Comparison of ENCODE assay signal across 18 cellular contexts in the genomic region with DNA sequence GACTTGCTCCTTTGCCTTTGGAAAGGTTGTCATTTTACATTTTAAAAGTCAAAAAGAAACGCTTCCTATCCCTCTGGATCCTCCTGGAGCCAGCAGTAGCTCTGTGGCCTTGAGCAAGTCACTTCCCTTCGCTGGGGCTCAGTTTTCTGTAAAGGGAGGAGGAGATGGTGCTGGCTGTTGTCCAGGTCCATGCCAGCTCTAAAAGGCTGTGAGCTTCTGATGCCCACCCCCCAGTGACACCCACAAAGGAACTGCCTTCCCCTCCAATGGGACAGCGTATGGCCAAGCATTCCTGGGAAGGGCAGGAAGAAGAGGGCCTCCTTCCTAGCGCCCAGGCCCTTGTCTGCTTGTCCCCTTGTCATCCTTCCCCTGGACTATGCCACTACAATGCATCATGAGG.
"Had no signal": no experiment of that assay in that cellular context is flagged by ENCODE, and none has a peak within 500 bp of the region (broad histone marks: within the 10 kb centered on the region; RNA-seq: fewer than 3 reads in every experiment).

No MANE protein-coding gene starts in this region.

- H3K9me3 ChIP-seq: SJSA1 had no signal

- H3K4me1 ChIP-seq: SJSA1 had no signal

- H3K27me3 ChIP-seq: SJSA1 had no signal

- H3K4me3 ChIP-seq: SJSA1, SK-N-MC had no signal

- H3K27ac ChIP-seq: SJSA1, SK-N-MC had no signal

- DNase-seq: KBM-7, NCI-H1092, NCI-H1105 treated with DMSO at 0.1 percent for 48 hours, NCI-H1417 treated with DMSO at 0.1 percent for 48 hours, NCI-H146, NCI-H1694 treated with DMSO at 0.1 percent for 48 hours, NCI-H1930, NCI-H2081, NCI-H2107, NCI-H2227 treated with DMSO at 0.1 percent for 48 hours, NCI-H524, NCI-H69, NCI-H774, Right ventricle myocardium superior, RPMI8226, SIG-M5 had no signal

- H3K36me3 ChIP-seq: SJSA1 had no signal
